ENCODE assay signal across 8 cellular contexts in genomic region chrX:120790118-120790517, GRCh38.
A peak's percentile ranks its signal among the peaks of the same experiment; 100 is the strongest.
DNase-seq lines count a peak whose midpoint lies in the region; ATAC-seq and TF ChIP-seq lines count a peak whose summit lies in the region.

No MANE protein-coding gene starts in this region.

- H3K4me3 ChIP-seq in HAP-1 (no peak overlapping the region), SK-N-MC (no peak overlapping the region), liver (ENCODE audit: low read depth in 1 of 3, low read length in 3 of 3) (no peak overlapping the region)

- peak; percentile 70 for TF ChIP-seq CTCF in 22Rv1 (IDR thresholded peaks at IDR 0.05)
- peak; percentile 94 for TF ChIP-seq CTCF in chondrocyte (IDR thresholded peaks at IDR 0.05)
- peak; percentile 77 for TF ChIP-seq CTCF in liver (IDR thresholded peaks at IDR 0.05; ENCODE audit: low read depth, low read length, missing input control)

- no peak overlapping the region for H3K4me3 Mint-ChIP-seq in chondrocyte (ENCODE audit: unreplicated experiment)

- peak; percentile 90 to 95 for TF ChIP-seq RAD21 in liver (IDR thresholded peaks at IDR 0.05)

- H3K4me1 ChIP-seq in HAP-1, result no peaks in the 10 kb centered on the region
- H3K4me1 ChIP-seq in liver (ENCODE audit: control insufficient read depth in 4 of 4, insufficient read depth in 4 of 4, low read length in 3 of 4), result peaks cover 0 to 4% (median 0%) of the 10 kb centered on the region in 4 donors

- H3K4me1 Mint-ChIP-seq in chondrocyte (ENCODE audit: low read depth), result peaks cover 14% of the 10 kb centered on the region

- H3K9me3 Mint-ChIP-seq in chondrocyte (ENCODE audit: low read depth), result no peaks in the 10 kb centered on the region

- in situ Hi-C loops in HAP-1 (cut with MboI; ENCODE audit: low sequenced_read_pairs), result no loop called here

- no peaks in the 10 kb centered on the region for H3K36me3 ChIP-seq in HAP-1 (replicated peaks)
- no peaks in the 10 kb centered on the region for H3K36me3 ChIP-seq in SK-N-MC (ENCODE audit: insufficient read depth, low read length)
- no peaks in the 10 kb centered on the region for H3K36me3 ChIP-seq in liver (ENCODE audit: control insufficient read depth in 4 of 4, insufficient read depth in 3 of 4, low read depth in 1 of 4, low read length in 3 of 4)

- DNase-seq in ELR (ENCODE audit: low read depth), result peak; percentile 76
- peak; percentile 39 to 72 for DNase-seq in HAP-1 (ENCODE audit: low spot score in 2 of 2)
- DNase-seq in NAMALWA (ENCODE audit: low spot score), result peak; percentile 72
- DNase-seq in SK-N-MC (ENCODE audit: low read depth, low spot score), result peak; percentile 65
- no peak for DNase-seq in chondrocyte (ENCODE audit: low spot score)

- no peaks in the 10 kb centered on the region for H3K9me3 ChIP-seq in HAP-1
- no peaks in the 10 kb centered on the region for H3K9me3 ChIP-seq in SK-N-MC (ENCODE audit: low read depth, low read length)
- no peaks in the 10 kb centered on the region for H3K9me3 ChIP-seq in liver (ENCODE audit: control insufficient read depth in 4 of 4, low read length in 3 of 4)

- ATAC-seq in HG03196 (IDR thresholded peaks at IDR 0.05; ENCODE audit: unreplicated experiment), result no peak

- no peak overlapping the region for H3K27ac Mint-ChIP-seq in chondrocyte (ENCODE audit: unreplicated experiment)

- H3K27me3 ChIP-seq in HAP-1 (ENCODE audit: low read depth) (no peaks in the 10 kb centered on the region), liver (ENCODE audit: control insufficient read depth in 4 of 4, insufficient read depth in 4 of 4, low read length in 3 of 4) (peaks cover 0 to 5% (median 0%) of the 10 kb centered on the region in 4 donors)

- no peaks in the 10 kb centered on the region for H3K27me3 Mint-ChIP-seq in chondrocyte (ENCODE audit: low read depth)

- H3K9ac ChIP-seq in SK-N-MC (ENCODE audit: insufficient read length) (no peak overlapping the region), liver (ENCODE audit: low read depth in 1 of 2, low read length in 2 of 2) (no peak overlapping the region)

- H3K36me3 Mint-ChIP-seq in chondrocyte (ENCODE audit: low read depth), result no peaks in the 10 kb centered on the region

- H3K27ac ChIP-seq in 22Rv1 (no peak overlapping the region), SK-N-MC (no peak overlapping the region), liver (ENCODE audit: low read depth in 1 of 2, low read length in 2 of 2) (no peak overlapping the region)

- WGBS in liver, result 3% methylated on average over 5 of the region's 5 CpGs

TF ChIP-seq in liver, 16 proteins besides CTCF, POLR2A, EP300 and RAD21:
- TF ChIP-seq JUND (IDR thresholded peaks at IDR 0.05), result no peak
- TF ChIP-seq, protein P1, sequence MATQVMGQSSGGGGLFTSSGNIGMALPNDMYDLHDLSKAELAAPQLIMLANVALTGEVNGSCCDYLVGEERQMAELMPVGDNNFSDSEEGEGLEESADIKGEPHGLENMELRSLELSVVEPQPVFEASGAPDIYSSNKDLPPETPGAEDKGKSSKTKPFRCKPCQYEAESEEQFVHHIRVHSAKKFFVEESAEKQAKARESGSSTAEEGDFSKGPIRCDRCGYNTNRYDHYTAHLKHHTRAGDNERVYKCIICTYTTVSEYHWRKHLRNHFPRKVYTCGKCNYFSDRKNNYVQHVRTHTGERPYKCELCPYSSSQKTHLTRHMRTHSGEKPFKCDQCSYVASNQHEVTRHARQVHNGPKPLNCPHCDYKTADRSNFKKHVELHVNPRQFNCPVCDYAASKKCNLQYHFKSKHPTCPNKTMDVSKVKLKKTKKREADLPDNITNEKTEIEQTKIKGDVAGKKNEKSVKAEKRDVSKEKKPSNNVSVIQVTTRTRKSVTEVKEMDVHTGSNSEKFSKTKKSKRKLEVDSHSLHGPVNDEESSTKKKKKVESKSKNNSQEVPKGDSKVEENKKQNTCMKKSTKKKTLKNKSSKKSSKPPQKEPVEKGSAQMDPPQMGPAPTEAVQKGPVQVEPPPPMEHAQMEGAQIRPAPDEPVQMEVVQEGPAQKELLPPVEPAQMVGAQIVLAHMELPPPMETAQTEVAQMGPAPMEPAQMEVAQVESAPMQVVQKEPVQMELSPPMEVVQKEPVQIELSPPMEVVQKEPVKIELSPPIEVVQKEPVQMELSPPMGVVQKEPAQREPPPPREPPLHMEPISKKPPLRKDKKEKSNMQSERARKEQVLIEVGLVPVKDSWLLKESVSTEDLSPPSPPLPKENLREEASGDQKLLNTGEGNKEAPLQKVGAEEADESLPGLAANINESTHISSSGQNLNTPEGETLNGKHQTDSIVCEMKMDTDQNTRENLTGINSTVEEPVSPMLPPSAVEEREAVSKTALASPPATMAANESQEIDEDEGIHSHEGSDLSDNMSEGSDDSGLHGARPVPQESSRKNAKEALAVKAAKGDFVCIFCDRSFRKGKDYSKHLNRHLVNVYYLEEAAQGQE (IDR thresholded peaks at IDR 0.05), result no peak
- no peak for TF ChIP-seq YY1 (IDR thresholded peaks at IDR 0.05)
- TF ChIP-seq, protein P2, sequence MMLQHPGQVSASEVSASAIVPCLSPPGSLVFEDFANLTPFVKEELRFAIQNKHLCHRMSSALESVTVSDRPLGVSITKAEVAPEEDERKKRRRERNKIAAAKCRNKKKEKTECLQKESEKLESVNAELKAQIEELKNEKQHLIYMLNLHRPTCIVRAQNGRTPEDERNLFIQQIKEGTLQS (IDR thresholded peaks at IDR 0.05), result no peak
- no peak for TF ChIP-seq GABPA (IDR thresholded peaks at IDR 0.05 in 1 of 2, conservative IDR thresholded peaks at IDR 0.05 in 1 of 2)
- TF ChIP-seq RXRA (IDR thresholded peaks at IDR 0.05), result no peak
